ENCODE assay signal across 8 cellular contexts in genomic region chr18:11906926-11907874, GRCh38. TPM values are rescaled to one million over a fixed set of nuclear protein-coding genes. Genes with fewer than 3 reads are reported as not detected.
A peak's percentile ranks its signal among the peaks of the same experiment; 100 is the strongest.
DNase-seq lines count a peak whose midpoint lies in the region; ATAC-seq and TF ChIP-seq lines count a peak whose summit lies in the region.

No MANE protein-coding gene starts in this region.

- H2BK5ac ChIP-seq in mesenchymal stem cell (ENCODE audit: low read depth, low read length, poor library complexity, severe bottlenecking) = no peak overlapping the region

- peaks cover 15% of the 10 kb centered on the region for H3K36me3 Mint-ChIP-seq in activated naive CD4-positive, alpha-beta T cell treated with anti-CD3 and anti-CD28 coated beads, Interleukin-2, amount 10 ng/mL, durations not matched to agents 7 days and 5 days

- peaks cover 29% of the 10 kb centered on the region for H3K4me1 Mint-ChIP-seq in activated naive CD4-positive, alpha-beta T cell treated with anti-CD3 and anti-CD28 coated beads, Interleukin-2, amount 10 ng/mL, durations not matched to agents 7 days and 5 days

- H3K4me3 ChIP-seq in astrocyte of the spinal cord (ENCODE audit: low read depth, low read length) = peak overlapping the region; percentile 72
- peak overlapping the region in 1 of 2 experiments; percentile 91 for H3K4me3 ChIP-seq in mesenchymal stem cell (ENCODE audit: insufficient read depth in 1 of 2, low read depth in 1 of 2, low read length in 2 of 2)
- peak overlapping the region; percentile 75 for H3K4me3 ChIP-seq in upper lobe of right lung

- 75% methylated on average over 16 of the region's 20 CpGs for WGBS in mesenchymal stem cell

- H3K9ac ChIP-seq in mesenchymal stem cell (ENCODE audit: low read length) = peak overlapping the region; percentile 94

- no peak overlapping the region for H2AFZ ChIP-seq in mesenchymal stem cell (ENCODE audit: low read depth, low read length)

- in situ Hi-C loops in astrocyte of the spinal cord (cut with HindIII; ENCODE audit: low sequenced_read_pairs) = no loop called here

- peak overlapping the region; percentile 87 for H3K4me3 Mint-ChIP-seq in activated naive CD4-positive, alpha-beta T cell treated with anti-CD3 and anti-CD28 coated beads, Interleukin-2, amount 10 ng/mL, durations not matched to agents 7 days and 5 days

- TF ChIP-seq CTCF in astrocyte of the spinal cord (IDR thresholded peaks at IDR 0.05; ENCODE audit: low read depth, low read length) (no peak), upper lobe of right lung (IDR thresholded peaks at IDR 0.05) (no peak)

- H3K79me1 ChIP-seq in mesenchymal stem cell (replicated peaks; ENCODE audit: low read length, poor library complexity, severe bottlenecking) = peaks cover 11% of the 10 kb centered on the region

- no peak overlapping the region for H2BK12ac ChIP-seq in mesenchymal stem cell (ENCODE audit: low read length in 2 of 2)

- no peak overlapping the region for H2BK15ac ChIP-seq in mesenchymal stem cell (ENCODE audit: low read depth, poor library complexity, severe bottlenecking)

- DNase-seq in activated naive CD4-positive, alpha-beta T cell treated with anti-CD3 and anti-CD28 coated beads, Interleukin-2, amount 10 ng/mL, durations not matched to agents 7 days and 5 days = no peak
- no peak for DNase-seq in activated naive CD4-positive, alpha-beta T cell treated with Interleukin-2 at 50 U/mL for 16 hours
- DNase-seq in astrocyte of the spinal cord (ENCODE audit: low read depth, low spot score) = no peak
- DNase-seq in mesenchymal stem cell = peak; percentile 18
- no peak for DNase-seq in upper lobe of right lung
- no peak for DNase-seq in NCI-H1105 (lab: John Stamatoyannopoulos, UW)
- no peak for DNase-seq in NCI-H2029 treated with DMSO at 0.1 percent for 48 hours (lab: John Stamatoyannopoulos, UW)

- peak overlapping the region; percentile 74 for H3K4me2 ChIP-seq in mesenchymal stem cell (ENCODE audit: low read length, poor library complexity, severe bottlenecking)

- H2AK5ac ChIP-seq in mesenchymal stem cell (ENCODE audit: low read length, severe bottlenecking) = no peak overlapping the region

- no peak overlapping the region for H3K23ac ChIP-seq in mesenchymal stem cell (ENCODE audit: low read length in 2 of 2)

- H3K27ac Mint-ChIP-seq in activated naive CD4-positive, alpha-beta T cell treated with anti-CD3 and anti-CD28 coated beads, Interleukin-2, amount 10 ng/mL, durations not matched to agents 7 days and 5 days = peak overlapping the region; percentile 91

- H3K36me3 ChIP-seq in mesenchymal stem cell (ENCODE audit: control insufficient read depth in 1 of 2, insufficient read depth in 2 of 2, low read depth in 1 of 2, low read length in 2 of 2) (peaks cover 17 to 23% of the 10 kb centered on the region in 2 experiments), upper lobe of right lung (peaks cover 23% of the 10 kb centered on the region)

- no peaks in the 10 kb centered on the region for H3K9me3 ChIP-seq in mesenchymal stem cell (ENCODE audit: control insufficient read depth, low read length)
- no peaks in the 10 kb centered on the region for H3K9me3 ChIP-seq in upper lobe of right lung

- H4K91ac ChIP-seq in mesenchymal stem cell (ENCODE audit: low read length) = no peak overlapping the region

- no peak overlapping the region for H4K8ac ChIP-seq in mesenchymal stem cell (ENCODE audit: low read length)

- H3K9me3 Mint-ChIP-seq in activated naive CD4-positive, alpha-beta T cell treated with anti-CD3 and anti-CD28 coated beads, Interleukin-2, amount 10 ng/mL, durations not matched to agents 7 days and 5 days = no peaks in the 10 kb centered on the region

- CTCF ChIA-PET in activated naive CD4-positive, alpha-beta T cell treated with anti-CD3 and anti-CD28 coated beads, Interleukin-2, amount 10 ng/mL, durations not matched to agents 7 days and 5 days (lab: Charles Lee) = no interaction called here

- no peaks in the 10 kb centered on the region for H3K27me3 ChIP-seq in mesenchymal stem cell (ENCODE audit: control insufficient read depth in 1 of 2, insufficient read depth in 1 of 2, low read length in 2 of 2)
- H3K27me3 ChIP-seq in upper lobe of right lung = no peaks in the 10 kb centered on the region

- H3K4me1 ChIP-seq in mesenchymal stem cell (ENCODE audit: control insufficient read depth, insufficient read depth, low read depth, low read length) (peaks cover 21% of the 10 kb centered on the region), upper lobe of right lung (peaks cover 19% of the 10 kb centered on the region)

- H3K18ac ChIP-seq in mesenchymal stem cell (ENCODE audit: low read depth in 1 of 2, low read length in 2 of 2) = no peak overlapping the region

- ATAC-seq in upper lobe of right lung = no peak
- ATAC-seq in HG03045 (IDR thresholded peaks at IDR 0.05; ENCODE audit: unreplicated experiment) = no peak

- H3K4ac ChIP-seq in mesenchymal stem cell (ENCODE audit: low read depth in 1 of 2, low read length in 2 of 2) = no peak overlapping the region

- no peaks in the 10 kb centered on the region for H3K27me3 Mint-ChIP-seq in activated naive CD4-positive, alpha-beta T cell treated with anti-CD3 and anti-CD28 coated beads, Interleukin-2, amount 10 ng/mL, durations not matched to agents 7 days and 5 days

- no peak overlapping the region for H3K14ac ChIP-seq in mesenchymal stem cell (ENCODE audit: low read length in 2 of 2)

- intact Hi-C loops in upper lobe of right lung (cut with DNase I) = no loop called here

- no peak overlapping the region for H3K27ac ChIP-seq in mesenchymal stem cell (ENCODE audit: low read length, poor library complexity, severe bottlenecking)
- H3K27ac ChIP-seq in upper lobe of right lung = no peak overlapping the region

- H2BK120ac ChIP-seq in mesenchymal stem cell (ENCODE audit: low read depth, low read length) = no peak overlapping the region

RNA-seq across cellular contexts. Expression of gene MPPE1, which starts 0.9 kb away (rescaled TPM):
- 20.5 TPM for polyA plus RNA-seq in mesenchymal stem cell (2013, experiment 1 of 2)
- 21.7 TPM for polyA plus RNA-seq in mesenchymal stem cell (2013, experiment 2 of 2)
- 67.0 TPM for total RNA-seq in upper lobe of right lung

RNA-seq across cellular contexts. Expression of gene CHMP1B, which starts 56.0 kb away (rescaled TPM):
- 30.3 TPM for polyA plus RNA-seq in mesenchymal stem cell (2013, experiment 1 of 2)
- 31.8 TPM for polyA plus RNA-seq in mesenchymal stem cell (2013, experiment 2 of 2)
- total RNA-seq in upper lobe of right lung = 42.6 TPM
